9 cellular contexts compared by ENCODE assay signal in the genomic region with DNA sequence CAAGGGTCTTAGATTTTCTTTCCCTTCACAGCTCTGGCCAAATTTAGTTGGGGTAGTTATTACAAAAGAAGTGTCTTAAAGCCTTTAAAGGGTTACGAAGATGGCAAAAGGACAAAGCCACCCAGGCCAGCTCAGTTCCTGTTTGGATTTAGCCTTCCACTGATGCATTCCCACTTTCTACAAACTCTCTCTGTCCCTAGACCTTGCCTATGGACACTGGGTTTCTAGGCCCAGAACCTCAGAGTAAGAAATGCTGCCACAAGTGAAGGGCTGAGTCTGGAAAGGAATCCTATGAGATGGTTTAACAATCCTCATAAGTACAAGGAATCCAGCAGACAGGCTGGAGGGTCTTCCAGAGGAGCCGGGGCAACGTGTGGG. TPM values are rescaled to one million over a fixed set of nuclear protein-coding genes. Genes with fewer than 3 reads are reported as not detected.
A peak's percentile ranks its signal among the peaks of the same experiment; 100 is the strongest.
DNase-seq lines count a peak whose midpoint lies in the region; ATAC-seq and TF ChIP-seq lines count a peak whose summit lies in the region.
"Had no signal": no experiment of that assay in that cellular context is flagged by ENCODE, and none has a peak within 500 bp of the region (broad histone marks: within the 10 kb centered on the region; RNA-seq: fewer than 3 reads in every experiment).

No MANE protein-coding gene starts in this region.

- no peak overlapping the region for H3K4me2 ChIP-seq in mesenchymal stem cell (ENCODE audit: low read length, poor library complexity, severe bottlenecking)

- peak overlapping the region; percentile 85 for H3K27ac Mint-ChIP-seq in activated CD8-positive, alpha-beta memory T cell treated with anti-CD3 and anti-CD28 coated beads, Interleukin-2, amount 10 ng/mL, durations not matched to agents 7 days and 5 days

- H3K23ac ChIP-seq in mesenchymal stem cell (ENCODE audit: low read length in 2 of 2) = no peak overlapping the region

- H3K4me1 ChIP-seq in mesenchymal stem cell (ENCODE audit: control insufficient read depth, insufficient read depth, low read depth, low read length) = peaks cover 12% of the 10 kb centered on the region
- peaks cover 83 to 93% of the 10 kb centered on the region in 2 donors for H3K4me1 ChIP-seq in thyroid gland

- no peak overlapping the region for H3K4me3 ChIP-seq in mesenchymal stem cell (ENCODE audit: insufficient read depth in 1 of 2, low read depth in 1 of 2, low read length in 2 of 2)
- H3K4me3 ChIP-seq in thyroid gland (replicated peaks in 1 of 3) = no peak overlapping the region

- H3K4ac ChIP-seq in mesenchymal stem cell (ENCODE audit: low read depth in 1 of 2, low read length in 2 of 2) = no peak overlapping the region

- H3K4me1 Mint-ChIP-seq in activated CD8-positive, alpha-beta memory T cell treated with anti-CD3 and anti-CD28 coated beads, Interleukin-2, amount 10 ng/mL, durations not matched to agents 7 days and 5 days = peaks cover 65% of the 10 kb centered on the region

- no peak for TF ChIP-seq CTCF in thyroid gland (IDR thresholded peaks at IDR 0.05)

- H3K27me3 ChIP-seq in mesenchymal stem cell (ENCODE audit: control insufficient read depth in 1 of 2, insufficient read depth in 1 of 2, low read length in 2 of 2) (no peaks in the 10 kb centered on the region), thyroid gland (no peaks in the 10 kb centered on the region)

- no peak overlapping the region for H2BK120ac ChIP-seq in mesenchymal stem cell (ENCODE audit: low read depth, low read length)

- ATAC-seq in activated CD8-positive, alpha-beta memory T cell treated with anti-CD3 and anti-CD28 coated beads, Interleukin-2, amount 10 ng/mL, durations not matched to agents 7 days and 5 days = no peak
- ATAC-seq in GM18868 (IDR thresholded peaks at IDR 0.05; ENCODE audit: unreplicated experiment) (no peak), GM18520 (IDR thresholded peaks at IDR 0.05; ENCODE audit: unreplicated experiment) (no peak)

- no peak for TF ChIP-seq POLR2A in thyroid gland (IDR thresholded peaks at IDR 0.05)

- no peak overlapping the region for H2BK12ac ChIP-seq in mesenchymal stem cell (ENCODE audit: low read length in 2 of 2)

- H3K36me3 ChIP-seq in mesenchymal stem cell (ENCODE audit: control insufficient read depth in 1 of 2, insufficient read depth in 2 of 2, low read depth in 1 of 2, low read length in 2 of 2) (peaks cover 3 to 64% of the 10 kb centered on the region in 2 experiments), thyroid gland (peaks cover 0 to 4% of the 10 kb centered on the region in 2 donors)

- H3K14ac ChIP-seq in mesenchymal stem cell (ENCODE audit: low read length in 2 of 2) = no peak overlapping the region

- WGBS in adipose tissue, 3 donors = 83 to 88% (median 85%) methylated on average over 3 of the region's 3 CpGs
- WGBS in mesenchymal stem cell = 89% methylated on average over 3 of the region's 3 CpGs
- WGBS in thyroid gland, 2 donors = 82 to 84% methylated on average over 3 of the region's 3 CpGs

- intact Hi-C loops in thyroid gland (cut with DNase I) = no loop called here

- H3K79me1 ChIP-seq in mesenchymal stem cell (replicated peaks; ENCODE audit: low read length, poor library complexity, severe bottlenecking) = no peaks in the 10 kb centered on the region

- peak overlapping the region; percentile 2 for H3K9ac ChIP-seq in mesenchymal stem cell (ENCODE audit: low read length)

- CTCF ChIA-PET in activated CD8-positive, alpha-beta memory T cell treated with anti-CD3 and anti-CD28 coated beads, Interleukin-2, amount 10 ng/mL, durations not matched to agents 7 days and 5 days (lab: Charles Lee) = interaction anchor here (0.7 to 1.6 kb wide), 3 partner anchors 13 to 45 kb away, joined by 3 to 5 read pairs (median 3); no protein-coding TSS in a partner anchor

- H3K27ac ChIP-seq in adipose tissue (ENCODE audit: low read depth, low read length) (peak overlapping the region; percentile 68), mesenchymal stem cell (ENCODE audit: low read length, poor library complexity, severe bottlenecking) (no peak overlapping the region), thyroid gland (peak overlapping the region in 2 of 3 donors; percentile 31 to 64)

- H2BK15ac ChIP-seq in mesenchymal stem cell (ENCODE audit: low read depth, poor library complexity, severe bottlenecking) = no peak overlapping the region

- peaks cover 32% of the 10 kb centered on the region for H3K36me3 Mint-ChIP-seq in activated CD8-positive, alpha-beta memory T cell treated with anti-CD3 and anti-CD28 coated beads, Interleukin-2, amount 10 ng/mL, durations not matched to agents 7 days and 5 days

- no peaks in the 10 kb centered on the region for H3K27me3 Mint-ChIP-seq in activated CD8-positive, alpha-beta memory T cell treated with anti-CD3 and anti-CD28 coated beads, Interleukin-2, amount 10 ng/mL, durations not matched to agents 7 days and 5 days

- H3K18ac ChIP-seq in mesenchymal stem cell (ENCODE audit: low read depth in 1 of 2, low read length in 2 of 2) = no peak overlapping the region

- H3K9me3 ChIP-seq in mesenchymal stem cell (ENCODE audit: control insufficient read depth, low read length) = no peaks in the 10 kb centered on the region
- H3K9me3 ChIP-seq in thyroid gland = no peaks in the 10 kb centered on the region

- no peak overlapping the region for H4K91ac ChIP-seq in mesenchymal stem cell (ENCODE audit: low read length)

- no peak for DNase-seq in activated CD8-positive, alpha-beta memory T cell treated with anti-CD3 and anti-CD28 coated beads, Interleukin-2, amount 10 ng/mL, durations not matched to agents 7 days and 5 days
- DNase-seq in activated CD8-positive, alpha-beta memory T cell treated with anti-CD3 and anti-CD28 coated beads for 24 hours = no peak
- no peak for DNase-seq in mesenchymal stem cell
- DNase-seq in thyroid gland = no peak
- no peak for DNase-seq in SK-N-DZ (ENCODE audit: low spot score)
- DNase-seq: NCI-H774 had no signal

- no peak overlapping the region for H2AFZ ChIP-seq in mesenchymal stem cell (ENCODE audit: low read depth, low read length)

- no peak overlapping the region for H2AK5ac ChIP-seq in mesenchymal stem cell (ENCODE audit: low read length, severe bottlenecking)

- H2BK5ac ChIP-seq in mesenchymal stem cell (ENCODE audit: low read depth, low read length, poor library complexity, severe bottlenecking) = no peak overlapping the region

- H3K4me3 Mint-ChIP-seq in activated CD8-positive, alpha-beta memory T cell treated with anti-CD3 and anti-CD28 coated beads, Interleukin-2, amount 10 ng/mL, durations not matched to agents 7 days and 5 days = no peak overlapping the region

- H4K8ac ChIP-seq in mesenchymal stem cell (ENCODE audit: low read length) = peak overlapping the region; percentile 7

- H3K9me3 Mint-ChIP-seq in activated CD8-positive, alpha-beta memory T cell treated with anti-CD3 and anti-CD28 coated beads, Interleukin-2, amount 10 ng/mL, durations not matched to agents 7 days and 5 days (ENCODE audit: low read depth) = no peaks in the 10 kb centered on the region

RNA-seq across cellular contexts. Expression of a gene that starts 13.4 kb away (rescaled TPM):
- total RNA-seq in activated CD8-positive, alpha-beta memory T cell treated with anti-CD3 and anti-CD28 coated beads, Interleukin-2, amount 10 ng/mL, durations not matched to agents 7 days and 5 days = 10 to 100 TPM; 56.5 to 58.9 TPM
- 100 to 1,000 TPM in 1 of 3 donors, 10 to 100 TPM in 2; 23.9 to 109 (median 82.1) TPM for polyA plus RNA-seq in adipose tissue
- polyA plus RNA-seq in mesenchymal stem cell (2013, experiment 1 of 2) = 73.3 TPM
- 78.2 TPM for polyA plus RNA-seq in mesenchymal stem cell (2013, experiment 2 of 2)
- total RNA-seq in thyroid gland = 100 to 1,000 TPM; 139 to 157 (median 144) TPM
- 25.8 and 33.2 TPM in 2 replicates for polyA plus RNA-seq in SK-N-DZ (2014; cell fraction: cytosol; rRNA removed)
- 27.5 and 49.4 TPM in 2 replicates for polyA plus RNA-seq in SK-N-DZ (2014; cell fraction: nucleus; rRNA removed)

RNA-seq across cellular contexts. Expression of a gene that starts 38.6 kb away (rescaled TPM):
- 100 to 1,000 TPM; 298 to 320 TPM for total RNA-seq in activated CD8-positive, alpha-beta memory T cell treated with anti-CD3 and anti-CD28 coated beads, Interleukin-2, amount 10 ng/mL, durations not matched to agents 7 days and 5 days
- 100 to 1,000 TPM in 2 of 3 donors, 10 to 100 TPM in 1; 57.1 to 170 (median 155) TPM for polyA plus RNA-seq in adipose tissue
- polyA plus RNA-seq in mesenchymal stem cell (2013, experiment 1 of 2) = 192 TPM
- 202 TPM for polyA plus RNA-seq in mesenchymal stem cell (2013, experiment 2 of 2)
- total RNA-seq in thyroid gland = 100 to 1,000 TPM in 1 of 4 donors, 10 to 100 TPM in 3; 80.3 to 115 (median 82.3) TPM
- 86.1 and 98.5 TPM in 2 replicates for polyA plus RNA-seq in SK-N-DZ (2014; cell fraction: cytosol; rRNA removed)
- polyA plus RNA-seq in SK-N-DZ (2014; cell fraction: nucleus; rRNA removed) = 72.0 and 185 TPM in 2 replicates
